1 cellular context compared by ENCODE assay signal in genomic region chr9:116313638-116314037, GRCh38.
TF ChIP-seq lines count a peak whose summit lies in the region.

No MANE protein-coding gene starts in this region.

TF ChIP-seq in K562, 482 proteins besides CTCF, POLR2A, EP300 and RAD21 (continued from another document):
- TF ChIP-seq CUX1 (CRISPR knock-in tag; IDR thresholded peaks at IDR 0.05) = no peak
- no peak for TF ChIP-seq FOXA1 (IDR thresholded peaks at IDR 0.05; ENCODE audit: borderline replicate concordance)
- no peak for TF ChIP-seq ZNF282 (CRISPR knock-in tag; IDR thresholded peaks at IDR 0.05)
- no peak for TF ChIP-seq ZNF586 (CRISPR knock-in tag; conservative IDR thresholded peaks at IDR 0.05)
- TF ChIP-seq CHCHD3 (CRISPR knock-in tag; IDR thresholded peaks at IDR 0.05) = no peak
- TF ChIP-seq FOXK2 (conservative IDR thresholded peaks at IDR 0.05 in 1 of 2, IDR thresholded peaks at IDR 0.05 in 1 of 2; ENCODE audit: low read depth in 2 of 2) = no peak
- no peak for TF ChIP-seq ZNF184 (CRISPR knock-in tag; IDR thresholded peaks at IDR 0.05)
- no peak for TF ChIP-seq ZNF23 (CRISPR knock-in tag; IDR thresholded peaks at IDR 0.05)
- no peak for TF ChIP-seq RBFOX2 (IDR thresholded peaks at IDR 0.05; ENCODE audit: low read depth, low read length)
- TF ChIP-seq TAF15 (IDR thresholded peaks at IDR 0.05; ENCODE audit: low read depth, low read length) = no peak
- no peak for TF ChIP-seq KDM2B (CRISPR knock-in tag; IDR thresholded peaks at IDR 0.05)
- TF ChIP-seq KLF10 (CRISPR knock-in tag; IDR thresholded peaks at IDR 0.05) = no peak
- TF ChIP-seq HNRNPL (IDR thresholded peaks at IDR 0.05; ENCODE audit: low read depth, low read length) = no peak
